8 cellular contexts compared by ENCODE assay signal in the genomic region with DNA sequence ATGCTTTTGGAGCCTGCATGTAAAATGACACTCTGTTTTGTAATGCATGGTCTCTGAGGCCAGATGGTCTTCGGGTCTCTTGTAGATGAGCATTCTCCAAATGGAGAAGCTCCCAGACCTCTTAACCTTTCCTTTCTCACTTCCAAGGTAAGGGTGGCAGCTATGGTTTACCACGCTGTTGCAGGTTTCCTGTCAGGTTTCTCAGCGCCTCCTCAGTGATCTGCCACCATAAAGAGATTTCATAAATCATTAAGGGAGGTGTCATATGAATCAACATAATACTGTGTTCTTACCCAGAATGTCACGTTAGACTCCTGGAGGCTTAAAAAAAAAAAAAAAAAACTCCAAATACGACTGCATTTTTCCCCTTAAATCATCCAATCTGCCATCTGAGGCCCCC.
"Had no signal": no experiment of that assay in that cellular context is flagged by ENCODE, and none has a peak within 500 bp of the region (broad histone marks: within the 10 kb centered on the region; RNA-seq: fewer than 3 reads in every experiment).

No MANE protein-coding gene starts in this region.

- FAIRE-seq: G401.6, GM12878, GM12891, GM12892, GM18507, GM19239 had no signal

- H3K4me3 ChIP-seq: GM12878 had no signal

- DNase-seq: GDM1, GF-D8 had no signal

- ATAC-seq: GM12878 had no signal
